15 cellular contexts compared by ENCODE assay signal in the genomic region with DNA sequence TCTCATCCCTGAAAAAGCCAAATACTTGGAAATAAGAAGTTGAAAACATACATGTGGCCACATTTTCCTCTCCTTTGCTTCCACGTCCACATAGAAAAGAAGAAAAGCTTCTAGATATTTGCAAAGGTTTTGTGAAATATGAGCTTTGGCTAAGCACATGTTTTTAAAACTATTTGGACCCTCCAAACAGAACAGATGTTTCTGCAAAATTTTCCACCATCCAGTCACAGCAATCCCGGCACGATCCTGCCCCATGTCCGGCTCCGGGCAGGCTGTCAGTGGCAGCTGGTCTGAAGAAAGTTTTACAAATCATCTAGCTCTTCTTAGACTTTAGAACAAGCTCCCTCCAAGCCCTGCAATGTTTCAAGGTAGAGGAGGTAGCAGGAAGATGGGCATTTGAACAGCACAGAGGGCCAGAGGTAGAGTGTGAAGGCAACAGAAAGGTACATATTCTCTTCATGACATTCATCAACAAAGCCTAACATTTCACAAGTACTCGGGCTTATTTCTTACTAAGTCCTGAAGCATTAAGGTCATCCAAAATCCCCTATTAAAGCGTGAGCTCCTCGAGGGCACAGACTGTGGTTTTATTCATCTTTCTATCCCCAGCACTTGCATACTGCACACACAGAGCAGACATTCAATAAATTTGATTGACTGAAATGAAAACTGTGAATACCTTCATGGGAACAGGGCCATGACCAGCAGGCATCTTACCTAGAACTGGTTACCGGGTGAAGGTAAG.
DNase-seq lines count a peak whose midpoint lies in the region; ATAC-seq and TF ChIP-seq lines count a peak whose summit lies in the region.
"Had no signal": no experiment of that assay in that cellular context is flagged by ENCODE, and none has a peak within 500 bp of the region (broad histone marks: within the 10 kb centered on the region; RNA-seq: fewer than 3 reads in every experiment).

No MANE protein-coding gene starts in this region.

- TF ChIP-seq POLR2A in tibial nerve (IDR thresholded peaks at IDR 0.05), result no peak

- H3K36me3 ChIP-seq in muscle layer of colon (ENCODE audit: insufficient read depth, low read length) (no peaks in the 10 kb centered on the region), subcutaneous abdominal adipose tissue (ENCODE audit: control insufficient read depth in 5 of 5, insufficient read depth in 5 of 5, low read length in 5 of 5) (no peaks in the 10 kb centered on the region), tibial nerve (no peaks in the 10 kb centered on the region)

- no peaks in the 10 kb centered on the region for H3K36me3 Mint-ChIP-seq in brain
- H3K36me3 Mint-ChIP-seq: activated naive CD8-positive, alpha-beta T cell treated with anti-CD3 and anti-CD28 coated beads for 36 hours had no signal

- H3K4me1 ChIP-seq in muscle layer of colon (ENCODE audit: insufficient read depth, low read length) (peaks cover 73% of the 10 kb centered on the region), subcutaneous abdominal adipose tissue (ENCODE audit: control insufficient read depth in 5 of 5, insufficient read depth in 5 of 5, low read length in 5 of 5) (peaks cover 3 to 28% (median 23%) of the 10 kb centered on the region in 5 donors), tibial nerve (peaks cover 0 to 26% (median 2%) of the 10 kb centered on the region in 4 donors)

- 64 to 72% methylated on average over 9 of the region's 9 CpGs for WGBS in tibial nerve, 2 donors

- no peak for TF ChIP-seq EP300 in tibial nerve (IDR thresholded peaks at IDR 0.05)

- H3K27me3 ChIP-seq in muscle layer of colon (ENCODE audit: control insufficient read depth in 1 of 2, insufficient read depth in 2 of 2, low read length in 2 of 2), result no peaks in the 10 kb centered on the region
- H3K27me3 ChIP-seq in subcutaneous abdominal adipose tissue (ENCODE audit: control insufficient read depth in 5 of 5, insufficient read depth in 4 of 5, low read length in 5 of 5), result no peaks in the 10 kb centered on the region
- H3K27me3 ChIP-seq in tibial nerve, result no peaks in the 10 kb centered on the region

- peak overlapping the region in 4 of 5 experiments; percentile 25 to 95 (median 78) for H3K27ac Mint-ChIP-seq in brain
- H3K27ac Mint-ChIP-seq: activated B cell treated with CpG ODN at 0.5 μM for 24 hours; activated naive CD8-positive, alpha-beta T cell treated with anti-CD3 and anti-CD28 coated beads for 36 hours; CD4-positive, alpha-beta T cell; IgD-negative memory B cell had no signal

- no peak for ATAC-seq in activated CD4-positive, CD25-positive, alpha-beta regulatory T cell treated with anti-CD3 and anti-CD28 coated beads, Interleukin-2, amount 50 U/mL, for 24 hours

- H3K9ac ChIP-seq in muscle layer of colon (ENCODE audit: low read length) (no peak overlapping the region), subcutaneous abdominal adipose tissue (ENCODE audit: low read length in 5 of 5) (peak overlapping the region in 1 of 5 donors; percentile 27)

- peak overlapping the region in 1 of 2 donors; percentile 36 for H3K4me3 ChIP-seq in muscle layer of colon (ENCODE audit: low read depth in 1 of 2, low read length in 2 of 2)
- no peak overlapping the region for H3K4me3 ChIP-seq in subcutaneous abdominal adipose tissue (ENCODE audit: low read depth in 1 of 5, low read length in 5 of 5)
- H3K4me3 ChIP-seq in tibial nerve, result no peak overlapping the region

- H3K4me3 Mint-ChIP-seq in brain, result peak overlapping the region in 3 of 5 experiments; percentile 54 to 61 (median 55)
- H3K4me3 Mint-ChIP-seq: activated B cell treated with CpG ODN at 0.5 μM for 24 hours; activated naive CD8-positive, alpha-beta T cell treated with anti-CD3 and anti-CD28 coated beads for 36 hours; CD4-positive, alpha-beta T cell; IgD-negative memory B cell had no signal

- H3K9me3 Mint-ChIP-seq in brain, result no peaks in the 10 kb centered on the region
- H3K9me3 Mint-ChIP-seq: activated B cell treated with CpG ODN at 0.5 μM for 24 hours; activated naive CD8-positive, alpha-beta T cell treated with anti-CD3 and anti-CD28 coated beads for 36 hours; CD4-positive, alpha-beta T cell; IgD-negative memory B cell had no signal

- peaks cover 72% of the 10 kb centered on the region for H3K4me1 Mint-ChIP-seq in brain
- H3K4me1 Mint-ChIP-seq: activated naive CD8-positive, alpha-beta T cell treated with anti-CD3 and anti-CD28 coated beads for 36 hours had no signal

- peaks cover 3% of the 10 kb centered on the region for H3K27me3 Mint-ChIP-seq in brain
- H3K27me3 Mint-ChIP-seq: activated B cell treated with CpG ODN at 0.5 μM for 24 hours; CD4-positive, alpha-beta T cell; IgD-negative memory B cell had no signal

- H3K27ac ChIP-seq in muscle layer of colon (ENCODE audit: low read depth, low read length) (peak overlapping the region; percentile 43), subcutaneous abdominal adipose tissue (ENCODE audit: low read depth, low read length) (peak overlapping the region; percentile 7), tibial nerve (peak overlapping the region in 2 of 4 donors; percentile 53 to 54)

- H3K9me3 ChIP-seq in muscle layer of colon (ENCODE audit: low read length) (no peaks in the 10 kb centered on the region), subcutaneous abdominal adipose tissue (ENCODE audit: control insufficient read depth in 5 of 5, low read length in 5 of 5) (no peaks in the 10 kb centered on the region), tibial nerve (no peaks in the 10 kb centered on the region)

- TF ChIP-seq CTCF in brain (conservative IDR thresholded peaks at IDR 0.05) (no peak), tibial nerve (IDR thresholded peaks at IDR 0.05) (no peak)

- DNase-seq in GM03348 (ENCODE audit: low spot score), result peak; percentile 54
- DNase-seq in tibial nerve (ENCODE audit: low spot score in 2 of 2), result no peak
- DNase-seq in ecto neural progenitor cell (ENCODE audit: low spot score), result no peak
- DNase-seq: activated B cell treated with CpG ODN at 0.5 μM for 24 hours; activated naive CD8-positive, alpha-beta T cell treated with anti-CD3 and anti-CD28 coated beads for 36 hours; CD4-positive, alpha-beta T cell; erythroblast; NCI-H146; NCI-H524 treated with DMSO at 0.1 percent for 48 hours; stimulated activated CD4-positive, alpha-beta T cell treated with anti-CD3 and anti-CD28 coated beads, Interleukin-15, amount 100 ng/mL, for 24 hours had no signal
